In genomic region chr7:151852486-151853396, GRCh38 we compare ENCODE assay signal across 15 cellular contexts. TPM values are rescaled to one million over a fixed set of nuclear protein-coding genes. Genes with fewer than 3 reads are reported as not detected.
DNase-seq lines count a peak whose midpoint lies in the region; ATAC-seq and TF ChIP-seq lines count a peak whose summit lies in the region.
"Had no signal": no experiment of that assay in that cellular context is flagged by ENCODE, and none has a peak within 500 bp of the region (broad histone marks: within the 10 kb centered on the region; RNA-seq: fewer than 3 reads in every experiment).

No MANE protein-coding gene starts in this region.

- no peak overlapping the region for H2BK120ac ChIP-seq in neuronal stem cell (ENCODE audit: low read depth, low read length)

- intact Hi-C loops in dendritic cell treated with granulocyte-macrophage colony-stimulating factor and Interleukin-4, amounts not matched to agents 40 ng/mL and 50 ng/mL, for 4 days (cut with micrococcal nuclease) = loop anchor here (5.0 kb wide), 1 partner anchor 45 kb away; no protein-coding TSS in a partner anchor

- H2BK15ac ChIP-seq in neuronal stem cell (ENCODE audit: low read length) = no peak overlapping the region

- H3K27me3 ChIP-seq in BLaER1 treated with 17β-estradiol and CSF1 and Interleukin-3, amounts not matched to agents 10 nM and 100 nM = no peaks in the 10 kb centered on the region
- no peaks in the 10 kb centered on the region for H3K27me3 ChIP-seq in GM23338 (ENCODE audit: insufficient read depth)
- H3K27me3 ChIP-seq in neuronal stem cell (ENCODE audit: control insufficient read depth in 3 of 3, insufficient read depth in 3 of 3, low read depth in 1 of 3, low read length in 3 of 3) = peaks cover 0 to 29% (median 0%) of the 10 kb centered on the region in 3 experiments
- H3K27me3 ChIP-seq: BE2C had no signal

- no peaks in the 10 kb centered on the region for H3K79me2 ChIP-seq in GM23338 (replicated peaks; ENCODE audit: insufficient read depth)

- H3K4me3 Mint-ChIP-seq in GM23338 = no peak overlapping the region
- H3K4me3 Mint-ChIP-seq in dendritic cell treated with granulocyte-macrophage colony-stimulating factor and Interleukin-4, amounts not matched to agents 40 ng/mL and 50 ng/mL, for 4 days = peak overlapping the region; percentile 37
- H3K4me3 Mint-ChIP-seq in activated T-cell treated with anti-CD3 and anti-CD28 coated beads, Interleukin-2, amount 50 U/mL, for 72 hours = peak overlapping the region in 1 of 2 donors; percentile 35

- H3K9me3 Mint-ChIP-seq in GM23338 = no peaks in the 10 kb centered on the region; the same call in 2 of the 3 replicates
- H3K9me3 Mint-ChIP-seq in dendritic cell treated with granulocyte-macrophage colony-stimulating factor and Interleukin-4, amounts not matched to agents 40 ng/mL and 50 ng/mL, for 4 days = no peaks in the 10 kb centered on the region
- H3K9me3 Mint-ChIP-seq in activated T-cell treated with anti-CD3 and anti-CD28 coated beads, Interleukin-2, amount 50 U/mL, for 72 hours = no peaks in the 10 kb centered on the region

- peak overlapping the region in 3 of 11 experiments; percentile 72 to 77 (median 74); a peak in 5 of 22 replicates for H3K9ac ChIP-seq in BLaER1 treated with 17β-estradiol and CSF1 and Interleukin-3, amounts not matched to agents 10 nM and 100 nM
- no peak overlapping the region for H3K9ac ChIP-seq in neuronal stem cell (ENCODE audit: low read depth, low read length, poor library complexity)

- H4K91ac ChIP-seq in neuronal stem cell (ENCODE audit: low read depth, low read length, poor library complexity) = no peak overlapping the region

- no peaks in the 10 kb centered on the region for H3K36me3 ChIP-seq in BLaER1 treated with 17β-estradiol and CSF1 and Interleukin-3, amounts not matched to agents 10 nM and 100 nM
- H3K36me3 ChIP-seq in GM23338 (ENCODE audit: insufficient read depth) = no peaks in the 10 kb centered on the region
- no peaks in the 10 kb centered on the region for H3K36me3 ChIP-seq in neuronal stem cell (replicated peaks in 1 of 2; ENCODE audit: control insufficient read depth in 2 of 2, insufficient read depth in 2 of 2, low read length in 2 of 2)
- H3K36me3 ChIP-seq: BE2C had no signal

- H2AFZ ChIP-seq in GM23338 (no peak overlapping the region), neuronal stem cell (ENCODE audit: low read length) (no peak overlapping the region)

- H3K4ac ChIP-seq in neuronal stem cell (ENCODE audit: low read length) = no peak overlapping the region

- H3K4me1 Mint-ChIP-seq in GM23338 = peaks cover 11% of the 10 kb centered on the region
- H3K4me1 Mint-ChIP-seq in dendritic cell treated with granulocyte-macrophage colony-stimulating factor and Interleukin-4, amounts not matched to agents 40 ng/mL and 50 ng/mL, for 4 days (ENCODE audit: low read depth) = peaks cover 93% of the 10 kb centered on the region
- peaks cover 17% of the 10 kb centered on the region for H3K4me1 Mint-ChIP-seq in activated T-cell treated with anti-CD3 and anti-CD28 coated beads, Interleukin-2, amount 50 U/mL, for 72 hours (ENCODE audit: low read depth)

- no peaks in the 10 kb centered on the region for H3F3A ChIP-seq in GM23338 (replicated peaks; ENCODE audit: low read depth)

- no peak for DNase-seq in GM23338 (ENCODE audit: low spot score)
- no peak for DNase-seq in neuronal stem cell (ENCODE audit: low spot score)
- DNase-seq in SW 1271 (lab: John Stamatoyannopoulos, UW) = no peak
- DNase-seq in activated T-cell treated with anti-CD3 and anti-CD28 coated beads, Interleukin-2, amount 50 U/mL, for 72 hours = no peak
- DNase-seq: BE2C, H7, IMR-90, NCI-H1436 treated with DMSO at 0.1 percent for 48 hours, NCI-H2081, NCI-H510A treated with DMSO at 0.1 percent for 48 hours, SIG-M5 had no signal

- no peaks in the 10 kb centered on the region for H3K9me3 ChIP-seq in BLaER1 treated with 17β-estradiol and CSF1 and Interleukin-3, amounts not matched to agents 10 nM and 100 nM (replicated peaks in 1 of 11)
- no peaks in the 10 kb centered on the region for H3K9me3 ChIP-seq in neuronal stem cell (replicated peaks in 1 of 2; ENCODE audit: control insufficient read depth in 2 of 2, insufficient read depth in 1 of 2, low read depth in 1 of 2, low read length in 2 of 2)
- H3K9me3 ChIP-seq: BE2C had no signal

- H2BK5ac ChIP-seq in neuronal stem cell (ENCODE audit: low read length) = no peak overlapping the region

- no peaks in the 10 kb centered on the region for H3K79me1 ChIP-seq in neuronal stem cell (ENCODE audit: low read depth, low read length)

- no CpG with 5 or more reads among the region's 19 CpGs for WGBS in neuronal stem cell (ENCODE audit: extremely low coverage in 2 of 2, insufficient read length in 2 of 2, insufficient replicate concordance in 1 of 2), 2 donors

- no peak overlapping the region for H3K23ac ChIP-seq in neuronal stem cell (ENCODE audit: low read depth, low read length, poor library complexity)

- H3K27ac Mint-ChIP-seq in GM23338 = no peak overlapping the region
- peak overlapping the region; percentile 99 for H3K27ac Mint-ChIP-seq in dendritic cell treated with granulocyte-macrophage colony-stimulating factor and Interleukin-4, amounts not matched to agents 40 ng/mL and 50 ng/mL, for 4 days
- no peak overlapping the region for H3K27ac Mint-ChIP-seq in activated T-cell treated with anti-CD3 and anti-CD28 coated beads, Interleukin-2, amount 50 U/mL, for 72 hours

- peak overlapping the region in 8 of 11 experiments; percentile 70 to 94 (median 86); a peak in 12 of 22 replicates for H3K27ac ChIP-seq in BLaER1 treated with 17β-estradiol and CSF1 and Interleukin-3, amounts not matched to agents 10 nM and 100 nM
- H3K27ac ChIP-seq in GM23338 (ENCODE audit: low read depth) = no peak overlapping the region
- H3K27ac ChIP-seq in neuronal stem cell (replicated peaks; ENCODE audit: low read length) = no peak overlapping the region

- no peak overlapping the region for H4K8ac ChIP-seq in neuronal stem cell (ENCODE audit: low read depth, low read length)

- no peaks in the 10 kb centered on the region for H3K9me2 ChIP-seq in GM23338 (ENCODE audit: insufficient read depth)

- no peak for TF ChIP-seq CTCF in GM23338 (conservative IDR thresholded peaks at IDR 0.05; ENCODE audit: low read depth in 2 of 2)

- H3K36me3 Mint-ChIP-seq in GM23338 (ENCODE audit: low read depth) = no peaks in the 10 kb centered on the region
- H3K36me3 Mint-ChIP-seq in dendritic cell treated with granulocyte-macrophage colony-stimulating factor and Interleukin-4, amounts not matched to agents 40 ng/mL and 50 ng/mL, for 4 days (ENCODE audit: low read depth) = peaks cover 47% of the 10 kb centered on the region
- H3K36me3 Mint-ChIP-seq in activated T-cell treated with anti-CD3 and anti-CD28 coated beads, Interleukin-2, amount 50 U/mL, for 72 hours (ENCODE audit: insufficient read depth in 2 of 2) = no peaks in the 10 kb centered on the region

- H3K18ac ChIP-seq in neuronal stem cell (ENCODE audit: low read length) = peak overlapping the region; percentile 59

- peak overlapping the region; percentile 25 for H2AK5ac ChIP-seq in neuronal stem cell (ENCODE audit: low read depth, low read length)

- no peak overlapping the region for H3K14ac ChIP-seq in neuronal stem cell (ENCODE audit: low read length)

- H3K4me1 ChIP-seq in BLaER1 treated with 17β-estradiol and CSF1 and Interleukin-3, amounts not matched to agents 10 nM and 100 nM = peaks cover 36 to 60% (median 45%) of the 10 kb centered on the region in 10 experiments
- H3K4me1 ChIP-seq in GM23338 (ENCODE audit: insufficient read depth) = no peaks in the 10 kb centered on the region
- H3K4me1 ChIP-seq in neuronal stem cell (ENCODE audit: control insufficient read depth in 2 of 2, insufficient read depth in 1 of 2, low read depth in 1 of 2, low read length in 2 of 2) = peaks cover 2 to 7% of the 10 kb centered on the region in 2 donors
- H3K4me1 ChIP-seq: BE2C had no signal

- peaks cover 7% of the 10 kb centered on the region for H3K27me3 Mint-ChIP-seq in GM23338 (ENCODE audit: insufficient read depth, low read depth, poor library complexity)
- H3K27me3 Mint-ChIP-seq in dendritic cell treated with granulocyte-macrophage colony-stimulating factor and Interleukin-4, amounts not matched to agents 40 ng/mL and 50 ng/mL, for 4 days = no peaks in the 10 kb centered on the region
- no peaks in the 10 kb centered on the region for H3K27me3 Mint-ChIP-seq in activated T-cell treated with anti-CD3 and anti-CD28 coated beads, Interleukin-2, amount 50 U/mL, for 72 hours (ENCODE audit: low read depth)

- H4K20me1 ChIP-seq in BLaER1 treated with 17β-estradiol and CSF1 and Interleukin-3, amounts not matched to agents 10 nM and 100 nM = peaks cover 0 to 6% (median 0%) of the 10 kb centered on the region in 11 experiments; a peak in 2 of 22 replicates
- H4K20me1 ChIP-seq in GM23338 (replicated peaks; ENCODE audit: insufficient read depth) = no peaks in the 10 kb centered on the region

- H3K4me3 ChIP-seq in BLaER1 treated with 17β-estradiol and CSF1 and Interleukin-3, amounts not matched to agents 10 nM and 100 nM = no peak overlapping the region
- H3K4me3 ChIP-seq in GM23338 (no peak overlapping the region), neuronal stem cell (ENCODE audit: low read length in 2 of 2) (no peak overlapping the region)

- H3K4me2 ChIP-seq in BLaER1 treated with 17β-estradiol and CSF1 and Interleukin-3, amounts not matched to agents 10 nM and 100 nM = peak overlapping the region; percentile 84 to 96 (median 92)
- no peak overlapping the region for H3K4me2 ChIP-seq in GM23338
- no peak overlapping the region for H3K4me2 ChIP-seq in neuronal stem cell (ENCODE audit: insufficient read depth, low read length, poor library complexity, severe bottlenecking)

- ATAC-seq in GM23338 (peak; percentile 24), GM19455 (IDR thresholded peaks at IDR 0.05; ENCODE audit: unreplicated experiment) (no peak), GM19467 (IDR thresholded peaks at IDR 0.05; ENCODE audit: unreplicated experiment) (no peak)
- no peak for ATAC-seq in activated T-cell treated with anti-CD3 and anti-CD28 coated beads, Interleukin-2, amount 50 U/mL, for 72 hours (replicated peaks in 1 of 2)

- H2BK12ac ChIP-seq in neuronal stem cell (ENCODE audit: low read length) = no peak overlapping the region

TF ChIP-seq in GM23338, 12 proteins besides CTCF, POLR2A, EP300 and RAD21 (continues in another document):
- TF ChIP-seq EZH2 (IDR thresholded peaks at IDR 0.05; ENCODE audit: low read depth, unreplicated experiment) = no peak
- TF ChIP-seq NANOG (IDR thresholded peaks at IDR 0.05; ENCODE audit: borderline replicate concordance) = no peak

RNA-seq across cellular contexts. Expression of gene PRKAG2, which starts 24.2 kb away (rescaled TPM):
- total RNA-seq in GM23338 (2014; rRNA removed; shearing (Covaris generic)) = 11.4 and 14.9 TPM in 2 replicates
- 6.3 and 9.1 TPM in 2 replicates for polyA plus RNA-seq in GM23338 (2016; fragmentation: Nextera tagmentation; extraction: Ambion mirVana)
- polyA plus RNA-seq in neuronal stem cell (2013, experiment 1 of 2) = 23.4 TPM
- polyA plus RNA-seq in neuronal stem cell (2013, experiment 2 of 2) = 21.8 TPM
- total RNA-seq in activated T-cell treated with anti-CD3 and anti-CD28 coated beads, Interleukin-2, amount 50 U/mL, for 72 hours = 10 to 100 TPM; 23.2 to 28.4 TPM

Comparison
In these comparisons a context has a peak if more than half of its experiments do, and no peak if none do; other contexts are left out.
1. H3K27ac ChIP-seq: peak in BLaER1 treated with 17β-estradiol and CSF1 and Interleukin-3, amounts not matched to agents 10 nM and 100 nM (8 of 11); none in GM23338 (single experiment) and neuronal stem cell (single experiment).
2. H3K4me2 ChIP-seq: peak in BLaER1 treated with 17β-estradiol and CSF1 and Interleukin-3, amounts not matched to agents 10 nM and 100 nM (11 of 11); none in GM23338 (single experiment) and neuronal stem cell (single experiment).